ENCODE assay signal across 18 cellular contexts in genomic region chr21:21907271-21907670, GRCh38.
"Had no signal": no experiment of that assay in that cellular context is flagged by ENCODE, and none has a peak within 500 bp of the region (broad histone marks: within the 10 kb centered on the region; RNA-seq: fewer than 3 reads in every experiment).

No MANE protein-coding gene starts in this region.

- DNase-seq: activated CD8-positive, alpha-beta memory T cell treated with anti-CD3 and anti-CD28 coated beads for 24 hours; activated CD8-positive, alpha-beta memory T cell treated with anti-CD3 and anti-CD28 coated beads, Interleukin-2, amount 50 U/mL, for 48 hours; activated effector memory CD4-positive, alpha-beta T cell treated with Interleukin-2 at 50 U/mL for 16 hours; activated naive CD4-positive, alpha-beta T cell treated with anti-CD3 and anti-CD28 coated beads, Interleukin-2, amount 10 ng/mL, durations not matched to agents 7 days and 5 days; activated T-cell treated with anti-CD3 and anti-CD28 coated beads, Interleukin-2, amount 50 U/mL, for 48 hours; aorta; effector CD8-positive, alpha-beta T cell; left ventricle myocardium superior; mucosa of descending colon; naive thymus-derived CD4-positive, alpha-beta T cell; ovary; psoas muscle; right cardiac atrium; stimulated activated CD4-positive, alpha-beta T cell treated with anti-CD3 and anti-CD28 coated beads, Interleukin-2, amount 100 ng/mL, for 24 hours; T-helper 9 cell; transverse colon had no signal

- ATAC-seq: activated CD4-positive, CD25-positive, alpha-beta regulatory T cell treated with anti-CD3 and anti-CD28 coated beads, Interleukin-2, amount 50 U/mL, for 24 hours; esophagus mucosa; left ventricle myocardium superior; mucosa of descending colon; naive thymus-derived CD4-positive, alpha-beta T cell; psoas muscle; right cardiac atrium had no signal
